ENCODE assay signal across 1 cellular context in genomic region chr17:63845509-63845908, GRCh38.
TF ChIP-seq lines count a peak whose summit lies in the region.

No MANE protein-coding gene starts in this region.

TF ChIP-seq in HepG2, 621 proteins besides CTCF, POLR2A, EP300 and RAD21:
- TF ChIP-seq CEBPB (IDR thresholded peaks at IDR 0.05; ENCODE audit: borderline replicate concordance, low read depth, low read length) (peak; percentile 79), ZNF704 (CRISPR knock-in tag; IDR thresholded peaks at IDR 0.05; ENCODE audit: borderline replicate concordance) (no peak), MXD1 (CRISPR knock-in tag; IDR thresholded peaks at IDR 0.05) (no peak)
